ENCODE assay signal across 21 cellular contexts in genomic region chr6:13417431-13417830, GRCh38.
"Had no signal": no experiment of that assay in that cellular context is flagged by ENCODE, and none has a peak within 500 bp of the region (broad histone marks: within the 10 kb centered on the region; RNA-seq: fewer than 3 reads in every experiment).

No MANE protein-coding gene starts in this region.

- H3K27me3 Mint-ChIP-seq: activated CD4-positive, alpha-beta T cell treated with anti-CD3 and anti-CD28 coated beads, Interleukin-2, amount 10 ng/mL, durations not matched to agents 24 days and 14 days; activated naive CD8-positive, alpha-beta T cell had no signal

- H3K4me1 Mint-ChIP-seq: activated CD4-positive, alpha-beta memory T cell treated with anti-CD3 and anti-CD28 coated beads, Interleukin-2, amount 10 ng/mL, durations not matched to agents 7 days and 5 days had no signal

- H3K4me1 ChIP-seq: breast epithelium, colonic mucosa had no signal

- ATAC-seq: activated CD4-positive, CD25-positive, alpha-beta regulatory T cell treated with anti-CD3 and anti-CD28 coated beads, Interleukin-2, amount 50 U/mL, for 24 hours; heart left ventricle; T-cell had no signal

- H3K27ac ChIP-seq: adrenal gland, ascending aorta, breast epithelium, colonic mucosa, spleen, tibial nerve, VCaP had no signal

- H3K27me3 ChIP-seq: ascending aorta, breast epithelium, colonic mucosa, heart left ventricle, spleen, tibial nerve had no signal

- H3K36me3 ChIP-seq: adrenal gland, ascending aorta, breast epithelium, colonic mucosa, heart left ventricle, tibial nerve had no signal

- H3K4me3 Mint-ChIP-seq: activated CD4-positive, alpha-beta memory T cell treated with anti-CD3 and anti-CD28 coated beads, Interleukin-2, amount 10 ng/mL, durations not matched to agents 7 days and 5 days; activated CD4-positive, alpha-beta T cell treated with anti-CD3 and anti-CD28 coated beads, Interleukin-2, amount 10 ng/mL, durations not matched to agents 24 days and 14 days; activated naive CD8-positive, alpha-beta T cell; activated T-helper 1 cell treated with anti-CD3 and anti-CD28 coated beads, Interleukin-12 subunit alpha, Interleukin-12 subunit beta, Interleukin-2, Interleukin-4 antibody, amounts not matched to agents 30 ng/mL and 10 ng/mL and 1 ng/mL, durations not matched to agents 14 hours and 24 hours and 36 hours; T-cell; T-helper 2 cell treated with Interferon-gamma antibody and Interleukin-4, amounts not matched to agents 5 μg/mL and 100 μg/mL, for 36 hours had no signal

- H3K27ac Mint-ChIP-seq: activated CD4-positive, alpha-beta memory T cell treated with anti-CD3 and anti-CD28 coated beads, Interleukin-2, amount 10 ng/mL, durations not matched to agents 7 days and 5 days; activated CD4-positive, alpha-beta T cell treated with anti-CD3 and anti-CD28 coated beads, Interleukin-2, amount 10 ng/mL, durations not matched to agents 24 days and 14 days; activated naive CD8-positive, alpha-beta T cell; activated T-helper 1 cell treated with anti-CD3 and anti-CD28 coated beads, Interleukin-12 subunit alpha, Interleukin-12 subunit beta, Interleukin-2, Interleukin-4 antibody, amounts not matched to agents 30 ng/mL and 10 ng/mL and 1 ng/mL, durations not matched to agents 14 hours and 24 hours and 36 hours; T-cell; T-helper 2 cell treated with Interferon-gamma antibody and Interleukin-4, amounts not matched to agents 5 μg/mL and 100 μg/mL, for 36 hours had no signal

- H3K36me3 Mint-ChIP-seq: T-cell had no signal

- DNase-seq: activated CD4-positive, alpha-beta memory T cell treated with anti-CD3 and anti-CD28 coated beads, Interleukin-2, amount 10 ng/mL, durations not matched to agents 7 days and 5 days; activated CD4-positive, alpha-beta T cell treated with anti-CD3 and anti-CD28 coated beads, Interleukin-2, amount 10 ng/mL, durations not matched to agents 24 days and 14 days; activated gamma-delta T cell treated with Interleukin-2 at 50 U/mL for 16 hours; colonic mucosa; heart left ventricle; kidney; mesenchymal stem cell; occipital lobe; spleen; stimulated activated CD4-positive, alpha-beta T cell treated with anti-CD3 and anti-CD28 coated beads, Interleukin-4, amount 100 ng/mL, for 24 hours; stimulated activated naive CD4-positive, alpha-beta T cell treated with Interleukin-2 at 50 U/mL for 16 hours; T-cell had no signal

- H3K4me3 ChIP-seq: adrenal gland, ascending aorta, breast epithelium, colonic mucosa, heart left ventricle, spleen, tibial nerve had no signal

- H3K9me3 ChIP-seq: adrenal gland, ascending aorta, breast epithelium, colonic mucosa, heart left ventricle, spleen, tibial nerve had no signal

- H3K9me3 Mint-ChIP-seq: activated CD4-positive, alpha-beta memory T cell treated with anti-CD3 and anti-CD28 coated beads, Interleukin-2, amount 10 ng/mL, durations not matched to agents 7 days and 5 days; T-cell had no signal
